Comparison of ENCODE assay signal across 18 cellular contexts in genomic region chr11:3815882-3816281, GRCh38. TPM values are rescaled to one million over a fixed set of nuclear protein-coding genes. Genes with fewer than 3 reads are reported as not detected.
DNase-seq lines count a peak whose midpoint lies in the region; ATAC-seq, FAIRE-seq and TF ChIP-seq lines count a peak whose summit lies in the region.
"Had no signal": no experiment of that assay in that cellular context is flagged by ENCODE, and none has a peak within 500 bp of the region (broad histone marks: within the 10 kb centered on the region; RNA-seq: fewer than 3 reads in every experiment).

No MANE protein-coding gene starts in this region.

- TF ChIP-seq RAD21 in H1 (IDR thresholded peaks at IDR 0.05 in 1 of 2, conservative IDR thresholded peaks at IDR 0.05 in 1 of 2; ENCODE audit: low read depth in 2 of 2, low read length in 2 of 2) = no peak

- no peak overlapping the region for H2BK5ac ChIP-seq in H1 (ENCODE audit: low read depth, low read length)

- H4K5ac ChIP-seq in H1 (ENCODE audit: insufficient read length, low read depth, low read length) = no peak overlapping the region

- no peak overlapping the region for H3K14ac ChIP-seq in H1 (ENCODE audit: insufficient read length)

- TF ChIP-seq CTCF in HEK293 (tag by site-specific recombination; IDR thresholded peaks at IDR 0.05) (no peak), H1 (IDR thresholded peaks at IDR 0.05; ENCODE audit: control extremely low read depth in 1 of 3, insufficient read depth in 1 of 3, low read depth in 1 of 3, low read length in 3 of 3) (no peak), upper lobe of left lung (IDR thresholded peaks at IDR 0.05) (no peak)

- FAIRE-seq in H1 (lab: Jason Lieb, UNC) = no peak
- FAIRE-seq: GM12892 had no signal

- peak overlapping the region; percentile 8; the same call in 1 of the 2 replicates for H4K8ac ChIP-seq in H1 (ENCODE audit: extremely low read depth, insufficient read depth, low read length)

- no peak overlapping the region for H4K91ac ChIP-seq in H1 (replicated peaks; ENCODE audit: insufficient read length, low read length)

- H3K79me2 ChIP-seq in H1 (ENCODE audit: control insufficient read depth in 1 of 2, insufficient read depth in 2 of 2, low read length in 2 of 2) = peaks cover 0 to 3% of the 10 kb centered on the region in 2 experiments; a peak in 1 of 4 replicates

- CTCF ChIA-PET in HEK293 (lab: Yijun Ruan, JAX) = interaction anchor here (1.6 kb wide), 1 partner anchor 26 kb away, joined by 3 read pairs; no protein-coding TSS in a partner anchor
- CTCF ChIA-PET in H1 (lab: Charles Lee; ENCODE audit: partially characterized antibody) = interaction anchor here (1.0 to 10.8 kb wide), 4 partner anchors 10 to 257 kb away, joined by 3 to 61 read pairs (median 13); no protein-coding TSS in a partner anchor

- H3K4me2 ChIP-seq in H1 (ENCODE audit: insufficient read depth in 1 of 2, low read depth in 2 of 2, low read length in 2 of 2) = no peak overlapping the region

- no peak overlapping the region for H2AK5ac ChIP-seq in H1 (ENCODE audit: low read depth, low read length)

- H3K27ac ChIP-seq in HEK293 (ENCODE audit: extremely low read depth, low read depth, low read length) = no peak overlapping the region
- no peak overlapping the region for H3K27ac ChIP-seq in H1 (ENCODE audit: low read depth, low read length)
- peak overlapping the region; percentile 18 to 65 (median 50) for H3K27ac ChIP-seq in upper lobe of left lung
- H3K27ac ChIP-seq: HL-60 had no signal

- no peak for TF ChIP-seq POLR2A in H1 (IDR thresholded peaks at IDR 0.05; ENCODE audit: control extremely low read depth in 1 of 2, low read depth in 2 of 2, low read length in 2 of 2)
- TF ChIP-seq POLR2A in upper lobe of left lung (IDR thresholded peaks at IDR 0.05) = no peak

- H3K79me1 ChIP-seq in H1 (ENCODE audit: low read depth, low read length) = peaks cover 3% of the 10 kb centered on the region

- H3K4me3 ChIP-seq in HEK293 (ENCODE audit: low read depth, low read length) = no peak overlapping the region
- no peak overlapping the region for H3K4me3 ChIP-seq in H1 (ENCODE audit: extremely low read depth in 1 of 4, insufficient read depth in 2 of 4, low read depth in 3 of 4, low read length in 4 of 4)
- peak overlapping the region in 1 of 4 donors; percentile 9 for H3K4me3 ChIP-seq in upper lobe of left lung

- H3K4me1 ChIP-seq in HEK293 (ENCODE audit: control insufficient read depth, insufficient read depth, low read length) (no peaks in the 10 kb centered on the region), H1 (replicated peaks in 1 of 4; ENCODE audit: control insufficient read depth in 3 of 4, insufficient read depth in 4 of 4, low read length in 3 of 4) (no peaks in the 10 kb centered on the region; a peak in 1 of 7 replicates), upper lobe of left lung (peaks cover 0 to 19% (median 7%) of the 10 kb centered on the region in 4 donors)

- H3K27me3 ChIP-seq in H1 (replicated peaks in 1 of 4; ENCODE audit: control insufficient read depth in 3 of 4, extremely low read depth in 1 of 4, insufficient read depth in 3 of 4, low read length in 3 of 4) = no peaks in the 10 kb centered on the region
- no peaks in the 10 kb centered on the region for H3K27me3 ChIP-seq in upper lobe of left lung

- no peak overlapping the region for H3K18ac ChIP-seq in H1 (ENCODE audit: extremely low read depth, low read length)

- no peak overlapping the region for H3K9ac ChIP-seq in H1 (replicated peaks in 1 of 4; ENCODE audit: extremely low read depth in 1 of 4, low read depth in 3 of 4, low read length in 3 of 4)

- H3K9me3 ChIP-seq in HEK293 (ENCODE audit: control insufficient read depth, insufficient read depth, low read depth, low read length) = no peaks in the 10 kb centered on the region
- no peaks in the 10 kb centered on the region for H3K9me3 ChIP-seq in H1 (ENCODE audit: insufficient read depth in 2 of 2, low read depth in 1 of 2, low read length in 1 of 2)
- no peaks in the 10 kb centered on the region for H3K9me3 ChIP-seq in upper lobe of left lung

- no peak overlapping the region for H2BK20ac ChIP-seq in H1 (ENCODE audit: low read length)

- no peak overlapping the region for H3K56ac ChIP-seq in H1 (replicated peaks; ENCODE audit: insufficient read length, low read depth, low read length)

- WGBS in H1 (ENCODE audit: extremely low coverage in 1 of 2, insufficient coverage in 1 of 2, insufficient read length in 1 of 2, insufficient replicate concordance in 2 of 2, low coverage in 1 of 2, low lambda C conversion rate in 2 of 2, missing lambda C conversion rate in 1 of 2), 2 experiments = 82% methylated on average over 4 of the region's 5 CpGs; no CpG with 5 or more reads in 1 of the 2 experiments
- 80 to 83% methylated on average over 5 of the region's 5 CpGs for WGBS in upper lobe of left lung, 2 donors

- H3K36me3 ChIP-seq in HEK293 (ENCODE audit: control insufficient read depth in 2 of 2, insufficient read depth in 1 of 2, low read length in 2 of 2) (peaks cover 0 to 7% of the 10 kb centered on the region in 2 experiments; a peak in 1 of 3 replicates), H1 (ENCODE audit: control insufficient read depth in 2 of 4, insufficient read depth in 4 of 4, low read length in 3 of 4) (peaks cover 0 to 4% (median 0%) of the 10 kb centered on the region in 4 experiments; a peak in 1 of 8 replicates), upper lobe of left lung (no peaks in the 10 kb centered on the region)

- H4K20me1 ChIP-seq in H1 (replicated peaks in 1 of 2; ENCODE audit: control insufficient read depth in 1 of 2, insufficient read depth in 2 of 2, low read length in 2 of 2) = peaks cover 2% of the 10 kb centered on the region in 2 experiments

- DNase-seq in H1 (ENCODE audit: low read depth in 1 of 2, low spot score in 2 of 2) (no peak), islet precursor cell (peak; percentile 43), upper lobe of left lung (no peak), dedifferentiated amniotic fluid mesenchymal stem cell (ENCODE audit: extremely low spot score) (no peak), cerebellar cortex (ENCODE audit: low spot score) (no peak)
- DNase-seq: ACHN, AML-193, DMS79, H7, NCI-H1417, NCI-H187 treated with DMSO at 0.1 percent for 48 hours, NCI-H226, NCI-H524, RPMI8226 had no signal

- TF ChIP-seq EP300 in H1 (IDR thresholded peaks at IDR 0.05; ENCODE audit: borderline replicate concordance in 1 of 2, low read depth in 2 of 2, low read length in 2 of 2) = no peak
- peak in 1 of 4 donors; percentile 73 for TF ChIP-seq EP300 in upper lobe of left lung (IDR thresholded peaks at IDR 0.05)

- no peak overlapping the region for H3K4ac ChIP-seq in H1 (replicated peaks; ENCODE audit: insufficient read length, low read depth, low read length)

- no peak overlapping the region for H2BK15ac ChIP-seq in H1 (ENCODE audit: low read length)

- ATAC-seq in upper lobe of left lung (ENCODE audit: low FRiP score in 2 of 2) (no peak), GM19351 (IDR thresholded peaks at IDR 0.05; ENCODE audit: unreplicated experiment) (no peak)

- H3K23ac ChIP-seq in H1 (ENCODE audit: insufficient read length) = no peak overlapping the region

- H2AFZ ChIP-seq in H1 (ENCODE audit: low read length) = no peak overlapping the region

- no peaks in the 10 kb centered on the region; the same call in 1 of the 2 replicates for H3K23me2 ChIP-seq in H1 (ENCODE audit: low read depth, low read length)

- no peak overlapping the region for H2BK120ac ChIP-seq in H1 (replicated peaks; ENCODE audit: low read depth, low read length)

- POLR2A ChIA-PET in HEK293 (lab: Yijun Ruan, JAX) = no interaction called here
- POLR2A ChIA-PET in H1 (lab: Charles Lee; ENCODE audit: partially characterized antibody) = interaction anchor here (0.6 to 1.9 kb wide), 5 partner anchors 11 to 73 kb away, joined by 3 to 6 read pairs (median 3); no protein-coding TSS in a partner anchor

- no peak overlapping the region for H2BK12ac ChIP-seq in H1 (ENCODE audit: low read depth, low read length)

RNA-seq across cellular contexts. Expression of gene PGAP2, which starts 7.5 kb away (rescaled TPM):
- 56.0 and 56.5 TPM in 2 replicates for total RNA-seq in H1 (2021; fragmentation: NEBNext Ultra II Directional; extraction: Animal tissue kit (Norgen Biotek cat#: 25700))
- polyA plus RNA-seq in H1 (2011; rRNA removed) = 106 and 111 TPM in 2 replicates
- polyA plus RNA-seq in H1 (2011; cell fraction: cytosol; rRNA removed) = 68.7 TPM
- polyA plus RNA-seq in H1 (2011; cell fraction: nucleus; rRNA removed) = 103 TPM
- 53.7 to 85.1 TPM (median 73.2 TPM) in 4 replicates for polyA plus RNA-seq in H1 (2012, experiment 1 of 2)
- 79.9 TPM for polyA plus RNA-seq in H1 (2012, experiment 2 of 2)
- 63.9 TPM for polyA plus RNA-seq in H1 (2013, experiment 1 of 2)
- polyA plus RNA-seq in H1 (2013, experiment 2 of 2) = 71.3 TPM
- 82.7 and 110 TPM in 2 replicates for polyA minus RNA-seq in H1 (2011; rRNA and poly(A)+ RNA removed)
- polyA minus RNA-seq in H1 (2011; cell fraction: cytosol; rRNA and poly(A)+ RNA removed) = 38.8 TPM
- polyA minus RNA-seq in H1 (2011; cell fraction: nucleus; rRNA and poly(A)+ RNA removed) = 46.2 TPM
- total RNA-seq in upper lobe of left lung = 100 to 1,000 TPM in 1 of 6 donors, 10 to 100 TPM in 5; 19.5 to 106 (median 25.2) TPM

RNA-seq across cellular contexts. Expression of gene NUP98, which starts 18.5 kb away (rescaled TPM):
- total RNA-seq in H1 (2021; fragmentation: NEBNext Ultra II Directional; extraction: Animal tissue kit (Norgen Biotek cat#: 25700)) = 98.6 and 105 TPM in 2 replicates
- polyA plus RNA-seq in H1 (2011; rRNA removed) = 243 and 261 TPM in 2 replicates
- polyA plus RNA-seq in H1 (2011; cell fraction: cytosol; rRNA removed) = 159 TPM
- 309 TPM for polyA plus RNA-seq in H1 (2011; cell fraction: nucleus; rRNA removed)
- polyA plus RNA-seq in H1 (2012, experiment 1 of 2) = 49.4 to 93.4 TPM (median 84.2 TPM) in 4 replicates
- 12.2 TPM for polyA plus RNA-seq in H1 (2012, experiment 2 of 2)
- 75.9 TPM for polyA plus RNA-seq in H1 (2013, experiment 1 of 2)
- 67.4 TPM for polyA plus RNA-seq in H1 (2013, experiment 2 of 2)
- polyA minus RNA-seq in H1 (2011; rRNA and poly(A)+ RNA removed) = 379 and 432 TPM in 2 replicates
- polyA minus RNA-seq in H1 (2011; cell fraction: cytosol; rRNA and poly(A)+ RNA removed) = 119 TPM
- 161 TPM for polyA minus RNA-seq in H1 (2011; cell fraction: nucleus; rRNA and poly(A)+ RNA removed)
- 100 to 1,000 TPM in 2 of 6 donors, 10 to 100 TPM in 4; 66.6 to 127 (median 86.1) TPM for total RNA-seq in upper lobe of left lung

RNA-seq across cellular contexts. Expression of gene RHOG, which starts 24.9 kb away (rescaled TPM):
- total RNA-seq in H1 (2021; fragmentation: NEBNext Ultra II Directional; extraction: Animal tissue kit (Norgen Biotek cat#: 25700)) = 28.3 and 31.2 TPM in 2 replicates
- 69.6 and 79.8 TPM in 2 replicates for polyA plus RNA-seq in H1 (2011; rRNA removed)
- polyA plus RNA-seq in H1 (2011; cell fraction: cytosol; rRNA removed) = 44.6 TPM
- polyA plus RNA-seq in H1 (2011; cell fraction: nucleus; rRNA removed) = 50.4 TPM
- 34.2 to 46.4 TPM (median 43.0 TPM) in 4 replicates for polyA plus RNA-seq in H1 (2012, experiment 1 of 2)
- polyA plus RNA-seq in H1 (2012, experiment 2 of 2) = 48.4 TPM
- 31.2 TPM for polyA plus RNA-seq in H1 (2013, experiment 1 of 2)
- 28.8 TPM for polyA plus RNA-seq in H1 (2013, experiment 2 of 2)
- 46.8 and 68.7 TPM in 2 replicates for polyA minus RNA-seq in H1 (2011; rRNA and poly(A)+ RNA removed)
- 34.2 TPM for polyA minus RNA-seq in H1 (2011; cell fraction: cytosol; rRNA and poly(A)+ RNA removed)
- 31.7 TPM for polyA minus RNA-seq in H1 (2011; cell fraction: nucleus; rRNA and poly(A)+ RNA removed)
- total RNA-seq in upper lobe of left lung = 100 to 1,000 TPM in 2 of 6 donors, 10 to 100 TPM in 4; 67.0 to 137 (median 85.1) TPM

RNA-seq across cellular contexts. Expression of gene STIM1, which starts 39.6 kb away (rescaled TPM):
- 11.6 and 12.2 TPM in 2 replicates for total RNA-seq in H1 (2021; fragmentation: NEBNext Ultra II Directional; extraction: Animal tissue kit (Norgen Biotek cat#: 25700))
- 11.1 and 17.9 TPM in 2 replicates for polyA plus RNA-seq in H1 (2011; rRNA removed)
- polyA plus RNA-seq in H1 (2011; cell fraction: cytosol; rRNA removed) = 14.4 TPM
- polyA plus RNA-seq in H1 (2011; cell fraction: nucleus; rRNA removed) = 21.5 TPM
- polyA plus RNA-seq in H1 (2012, experiment 1 of 2) = 10.1 to 17.7 TPM (median 14.6 TPM) in 4 replicates
- polyA plus RNA-seq in H1 (2012, experiment 2 of 2) = 10.8 TPM
- 11.3 TPM for polyA plus RNA-seq in H1 (2013, experiment 1 of 2)
- 12.8 TPM for polyA plus RNA-seq in H1 (2013, experiment 2 of 2)
- polyA minus RNA-seq in H1 (2011; rRNA and poly(A)+ RNA removed) = 36.5 and 60.1 TPM in 2 replicates
- 14.2 TPM for polyA minus RNA-seq in H1 (2011; cell fraction: cytosol; rRNA and poly(A)+ RNA removed)
- 18.3 TPM for polyA minus RNA-seq in H1 (2011; cell fraction: nucleus; rRNA and poly(A)+ RNA removed)
- total RNA-seq in upper lobe of left lung = 10 to 100 TPM; 39.7 to 81.8 (median 56.5) TPM

Comparison
In these comparisons a context has a peak if more than half of its experiments do, and no peak if none do; other contexts are left out.
1. H3K27ac ChIP-seq: peak in upper lobe of left lung (4 of 4); none in HEK293 (single experiment) and H1 (single experiment).